Comparison of ENCODE assay signal across 24 cellular contexts in genomic region chr2:231720292-231720691, GRCh38.
"Had no signal": no experiment of that assay in that cellular context is flagged by ENCODE, and none has a peak within 500 bp of the region (broad histone marks: within the 10 kb centered on the region; RNA-seq: fewer than 3 reads in every experiment).

No MANE protein-coding gene starts in this region.

- H3K36me3 ChIP-seq: esophagus muscularis mucosa, gastrocnemius medialis, heart right ventricle, left lung, neural progenitor cell, ovary, right atrium auricular region had no signal

- H3K9me3 ChIP-seq: esophagus muscularis mucosa, gastrocnemius medialis, heart right ventricle, left lung, ovary, right atrium auricular region had no signal

- H2AFZ ChIP-seq: neural progenitor cell had no signal

- H3K4me1 ChIP-seq: left lung had no signal

- H3K4me3 Mint-ChIP-seq: natural killer cell treated with Interleukin-12 subunit alpha and Interleukin-12 subunit beta and Interleukin-15 and Interleukin-18, amount 100 ng/mL, for 72 hours; neural progenitor cell; type B pancreatic cell had no signal

- H3K9ac ChIP-seq: neural progenitor cell had no signal

- H3K4me2 ChIP-seq: neural progenitor cell had no signal

- H3K9me3 Mint-ChIP-seq: natural killer cell treated with Interleukin-12 subunit alpha and Interleukin-12 subunit beta and Interleukin-15 and Interleukin-18, amount 100 ng/mL, for 72 hours; neural progenitor cell; type B pancreatic cell had no signal

- H3K27me3 ChIP-seq: dorsolateral prefrontal cortex, esophagus muscularis mucosa, gastrocnemius medialis, heart right ventricle, left lung, neural progenitor cell, ovary, right atrium auricular region had no signal

- H3K27me3 Mint-ChIP-seq: natural killer cell treated with Interleukin-12 subunit alpha and Interleukin-12 subunit beta and Interleukin-15 and Interleukin-18, amount 100 ng/mL, for 72 hours; type B pancreatic cell had no signal

- FAIRE-seq: endometrium, islet of Langerhans, small intestine, urothelium cell line had no signal

- H3K27ac Mint-ChIP-seq: natural killer cell treated with Interleukin-12 subunit alpha and Interleukin-12 subunit beta and Interleukin-15 and Interleukin-18, amount 100 ng/mL, for 72 hours; type B pancreatic cell had no signal

- ATAC-seq: gastrocnemius medialis, heart right ventricle, left lung had no signal

- H3K4me3 ChIP-seq: coronary artery, dorsolateral prefrontal cortex, esophagus muscularis mucosa, gastrocnemius medialis, heart right ventricle, left lung, lung, neural progenitor cell, ovary, right atrium auricular region had no signal

- DNase-seq: effector CD8-positive, alpha-beta T cell; gastrocnemius medialis; heart right ventricle; hypothalamus; left lung; mesenchymal stem cell; midbrain; nucleus accumbens; ovary; small intestine; stimulated activated CD4-positive, alpha-beta T cell treated with anti-CD3 and anti-CD28 coated beads, Interleukin-12 subunit alpha, Interleukin-12 subunit beta, amount 100 ng/mL, for 4 hours; stimulated activated naive CD4-positive, alpha-beta T cell treated with Interleukin-2 at 50 U/mL for 16 hours had no signal

- H3K27ac ChIP-seq: coronary artery, dorsolateral prefrontal cortex, epithelial cell of prostate, esophagus muscularis mucosa, gastrocnemius medialis, heart right ventricle, left lung, neural progenitor cell, ovary, right atrium auricular region had no signal
